In the genomic region with DNA sequence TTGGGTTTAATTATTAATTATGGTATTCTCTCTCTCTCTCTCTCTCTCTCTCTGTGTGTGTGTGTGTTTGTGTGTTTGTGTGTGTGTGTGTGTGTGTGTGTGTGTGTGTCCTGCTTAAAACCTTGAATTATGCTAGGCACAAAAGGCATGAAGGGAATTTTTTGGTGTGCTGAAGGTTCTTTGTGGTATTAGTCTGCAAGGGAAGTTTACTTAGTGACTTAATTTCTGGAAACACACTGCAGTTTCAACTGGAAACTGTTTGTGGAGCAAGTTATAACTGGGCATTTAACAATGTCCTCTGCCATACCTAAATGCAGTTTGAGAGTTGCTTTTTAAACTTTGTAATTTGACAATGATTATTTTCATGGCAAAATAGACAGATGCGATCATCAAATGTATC, we compare ENCODE assay signal across 28 cellular contexts.
DNase-seq lines count a peak whose midpoint lies in the region; ATAC-seq and TF ChIP-seq lines count a peak whose summit lies in the region.
"Had no signal": no experiment of that assay in that cellular context is flagged by ENCODE, and none has a peak within 500 bp of the region (broad histone marks: within the 10 kb centered on the region; RNA-seq: fewer than 3 reads in every experiment).

No MANE protein-coding gene starts in this region.

- H3K4me3 Mint-ChIP-seq in osteocyte (ENCODE audit: unreplicated experiment): no peak overlapping the region
- H3K4me3 Mint-ChIP-seq: B cell; CD8-positive, alpha-beta T cell; GM23338; H9; IgD-negative memory B cell had no signal

- H3K9me3 ChIP-seq in HEK293 (ENCODE audit: control insufficient read depth, insufficient read depth, low read depth, low read length): no peaks in the 10 kb centered on the region; the same call in 1 of the 2 replicates
- H3K9me3 ChIP-seq: A549, Caco-2, SJSA1 had no signal

- peaks cover 32% of the 10 kb centered on the region for H3K4me1 Mint-ChIP-seq in osteocyte (ENCODE audit: unreplicated experiment)
- H3K4me1 Mint-ChIP-seq: B cell had no signal

- ATAC-seq in left ventricle myocardium superior: no peak
- ATAC-seq: A549; CD8-positive, alpha-beta T cell; GM23338 had no signal

- POLR2A ChIA-PET in HEK293 (lab: Yijun Ruan, JAX): no interaction called here

- in situ Hi-C loops in brain microvascular endothelial cell (cut with HindIII; ENCODE audit: low pct_ligation_motif_present, low sequenced_read_pairs): no loop called here

- no peaks in the 10 kb centered on the region for H3K36me3 ChIP-seq in HEK293 (ENCODE audit: control insufficient read depth in 2 of 2, insufficient read depth in 1 of 2, low read length in 2 of 2)
- no peaks in the 10 kb centered on the region for H3K36me3 ChIP-seq in brain microvascular endothelial cell (replicated peaks)
- H3K36me3 ChIP-seq: SJSA1 had no signal

- H3K4me1 ChIP-seq in HEK293 (ENCODE audit: control insufficient read depth, insufficient read depth, low read length): no peaks in the 10 kb centered on the region
- H3K4me1 ChIP-seq: Caco-2 had no signal

- intact Hi-C loops in left ventricle myocardium superior (cut with micrococcal nuclease): no loop called here

- peaks cover 2% of the 10 kb centered on the region for H3K36me3 Mint-ChIP-seq in osteocyte (ENCODE audit: unreplicated experiment)
- H3K36me3 Mint-ChIP-seq: CD8-positive, alpha-beta T cell; IgD-negative memory B cell had no signal

- peaks cover 38% of the 10 kb centered on the region for H3K9me3 Mint-ChIP-seq in osteocyte (ENCODE audit: unreplicated experiment)
- H3K9me3 Mint-ChIP-seq: CD8-positive, alpha-beta T cell; GM23338; IgD-negative memory B cell had no signal

- CTCF ChIA-PET in HEK293 (lab: Yijun Ruan, JAX): interaction anchor here (0.8 to 1.1 kb wide), 2 partner anchors 9 to 22 kb away, joined by 3 to 5 read pairs; no protein-coding TSS in a partner anchor

- H3K27me3 ChIP-seq in brain microvascular endothelial cell (replicated peaks): no peaks in the 10 kb centered on the region
- H3K27me3 ChIP-seq: SJSA1 had no signal

- no peak for TF ChIP-seq CTCF in HEK293 (tag by site-specific recombination; IDR thresholded peaks at IDR 0.05)
- TF ChIP-seq CTCF in brain microvascular endothelial cell (IDR thresholded peaks at IDR 0.05; ENCODE audit: low read depth, low read length, missing control alignments): no peak
- no peak for TF ChIP-seq CTCF in osteocyte (IDR thresholded peaks at IDR 0.05)

- H3K27ac ChIP-seq in HEK293 (ENCODE audit: extremely low read depth, low read depth, low read length) (no peak overlapping the region), brain microvascular endothelial cell (no peak overlapping the region)
- H3K27ac ChIP-seq: A549, C4-2B, KMS-11, SJSA1 had no signal

- H3K4me3 ChIP-seq in HEK293 (ENCODE audit: low read depth, low read length) (no peak overlapping the region), brain microvascular endothelial cell (ENCODE audit: low read depth, low read length) (no peak overlapping the region)
- H3K4me3 ChIP-seq: A549, GM23338, SJSA1 had no signal

- peak overlapping the region; percentile 33 for H3K27ac Mint-ChIP-seq in osteocyte (ENCODE audit: unreplicated experiment)
- H3K27ac Mint-ChIP-seq: B cell; CD8-positive, alpha-beta T cell; GM23338; H9; IgD-negative memory B cell had no signal

- DNase-seq in M059J (ENCODE audit: low read depth) (peak; percentile 27), brain microvascular endothelial cell (peak; percentile 12), osteocyte (ENCODE audit: extremely low spot score, unreplicated experiment) (no peak), NOMO-1 treated with DMSO at 0.1 percent for 48 hours (lab: John Stamatoyannopoulos, UW; ENCODE audit: unreplicated experiment) (no peak), NCI-H2171 treated with DMSO at 0.1 percent for 48 hours (lab: John Stamatoyannopoulos, UW) (no peak), left ventricle myocardium superior (no peak), MV-4-11 (lab: John Stamatoyannopoulos, UW) (no peak)
- DNase-seq: Caco-2; CD8-positive, alpha-beta T cell; DMS 273 treated with DMSO at 0.1 percent for 48 hours; DMS79; H9; NCI-H1105; NCI-H1436 treated with DMSO at 0.1 percent for 48 hours; NCI-H187 treated with DMSO at 0.1 percent for 48 hours; NCI-H446; NCI-H524 treated with DMSO at 0.1 percent for 48 hours; NCI-H774; Right ventricle myocardium superior; RPMI8226 had no signal

- no peaks in the 10 kb centered on the region for H3K27me3 Mint-ChIP-seq in osteocyte (ENCODE audit: unreplicated experiment)
- H3K27me3 Mint-ChIP-seq: B cell, IgD-negative memory B cell had no signal

TF ChIP-seq in HEK293, 187 proteins besides CTCF, POLR2A, EP300 and RAD21:
- TF ChIP-seq BCL11B (tag by site-specific recombination; IDR thresholded peaks at IDR 0.05; ENCODE audit: low read depth): no peak
- TF ChIP-seq, protein P1, sequence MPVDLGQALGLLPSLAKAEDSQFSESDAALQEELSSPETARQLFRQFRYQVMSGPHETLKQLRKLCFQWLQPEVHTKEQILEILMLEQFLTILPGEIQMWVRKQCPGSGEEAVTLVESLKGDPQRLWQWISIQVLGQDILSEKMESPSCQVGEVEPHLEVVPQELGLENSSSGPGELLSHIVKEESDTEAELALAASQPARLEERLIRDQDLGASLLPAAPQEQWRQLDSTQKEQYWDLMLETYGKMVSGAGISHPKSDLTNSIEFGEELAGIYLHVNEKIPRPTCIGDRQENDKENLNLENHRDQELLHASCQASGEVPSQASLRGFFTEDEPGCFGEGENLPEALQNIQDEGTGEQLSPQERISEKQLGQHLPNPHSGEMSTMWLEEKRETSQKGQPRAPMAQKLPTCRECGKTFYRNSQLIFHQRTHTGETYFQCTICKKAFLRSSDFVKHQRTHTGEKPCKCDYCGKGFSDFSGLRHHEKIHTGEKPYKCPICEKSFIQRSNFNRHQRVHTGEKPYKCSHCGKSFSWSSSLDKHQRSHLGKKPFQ (tag by site-specific recombination; IDR thresholded peaks at IDR 0.05): no peak
- TF ChIP-seq, protein P2, sequence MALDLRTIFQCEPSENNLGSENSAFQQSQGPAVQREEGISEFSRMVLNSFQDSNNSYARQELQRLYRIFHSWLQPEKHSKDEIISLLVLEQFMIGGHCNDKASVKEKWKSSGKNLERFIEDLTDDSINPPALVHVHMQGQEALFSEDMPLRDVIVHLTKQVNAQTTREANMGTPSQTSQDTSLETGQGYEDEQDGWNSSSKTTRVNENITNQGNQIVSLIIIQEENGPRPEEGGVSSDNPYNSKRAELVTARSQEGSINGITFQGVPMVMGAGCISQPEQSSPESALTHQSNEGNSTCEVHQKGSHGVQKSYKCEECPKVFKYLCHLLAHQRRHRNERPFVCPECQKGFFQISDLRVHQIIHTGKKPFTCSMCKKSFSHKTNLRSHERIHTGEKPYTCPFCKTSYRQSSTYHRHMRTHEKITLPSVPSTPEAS (tag by site-specific recombination; IDR thresholded peaks at IDR 0.05): peak; percentile 41; the same call in 1 of the 2 replicates
- TF ChIP-seq, protein P3, sequence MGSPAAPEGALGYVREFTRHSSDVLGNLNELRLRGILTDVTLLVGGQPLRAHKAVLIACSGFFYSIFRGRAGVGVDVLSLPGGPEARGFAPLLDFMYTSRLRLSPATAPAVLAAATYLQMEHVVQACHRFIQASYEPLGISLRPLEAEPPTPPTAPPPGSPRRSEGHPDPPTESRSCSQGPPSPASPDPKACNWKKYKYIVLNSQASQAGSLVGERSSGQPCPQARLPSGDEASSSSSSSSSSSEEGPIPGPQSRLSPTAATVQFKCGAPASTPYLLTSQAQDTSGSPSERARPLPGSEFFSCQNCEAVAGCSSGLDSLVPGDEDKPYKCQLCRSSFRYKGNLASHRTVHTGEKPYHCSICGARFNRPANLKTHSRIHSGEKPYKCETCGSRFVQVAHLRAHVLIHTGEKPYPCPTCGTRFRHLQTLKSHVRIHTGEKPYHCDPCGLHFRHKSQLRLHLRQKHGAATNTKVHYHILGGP (tag by site-specific recombination; IDR thresholded peaks at IDR 0.05): no peak

Comparison
In these comparisons a context has a peak if more than half of its experiments do, and no peak if none do; other contexts are left out.
1. DNase-seq: peak in M059J (single experiment) and brain microvascular endothelial cell (single experiment); none in osteocyte (single experiment), NOMO-1 treated with DMSO at 0.1 percent for 48 hours (single experiment), NCI-H2171 treated with DMSO at 0.1 percent for 48 hours (single experiment), left ventricle myocardium superior (single experiment) and MV-4-11 (single experiment).